ENCODE assay signal across 18 cellular contexts in the genomic region with DNA sequence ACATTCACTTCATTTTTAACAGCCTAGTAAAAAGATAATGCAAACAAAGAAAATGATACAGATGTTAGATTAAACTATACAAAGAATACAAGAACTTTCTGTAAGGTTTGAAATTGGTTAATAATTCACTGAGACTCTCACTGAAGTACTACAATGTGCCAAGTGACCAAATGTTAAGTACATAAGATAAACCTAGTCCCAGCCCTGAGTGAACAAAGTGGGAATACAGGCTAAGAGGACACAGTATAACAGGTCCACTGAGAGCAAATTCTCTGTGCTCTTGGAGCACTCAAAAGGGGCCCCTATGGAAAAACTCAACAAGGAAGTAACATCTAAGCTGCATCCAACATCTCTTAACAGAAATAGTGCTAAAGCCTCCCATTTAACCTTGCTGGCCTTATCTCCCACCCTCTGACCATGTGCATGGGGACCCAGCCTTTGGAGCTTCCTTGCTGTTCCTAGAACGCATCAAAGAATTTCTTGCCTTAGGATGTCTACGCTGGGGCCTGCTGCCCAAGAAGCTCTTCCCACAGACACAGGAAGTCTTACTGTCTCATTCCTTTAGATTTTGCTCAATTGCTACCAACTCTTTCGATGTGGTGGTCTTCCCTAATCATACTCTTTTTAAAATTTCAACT.
DNase-seq lines count a peak whose midpoint lies in the region; FAIRE-seq and TF ChIP-seq lines count a peak whose summit lies in the region.
"Had no signal": no experiment of that assay in that cellular context is flagged by ENCODE, and none has a peak within 500 bp of the region (broad histone marks: within the 10 kb centered on the region; RNA-seq: fewer than 3 reads in every experiment).

No MANE protein-coding gene starts in this region.

- no peak for FAIRE-seq in GM12891 (lab: Jason Lieb, UNC)

- H3K27ac ChIP-seq in mucosa of rectum (ENCODE audit: low read depth in 2 of 2, low read length in 2 of 2): peak overlapping the region; percentile 72 to 80
- H3K27ac ChIP-seq: SJCRH30 had no signal

- peak overlapping the region in 1 of 2 donors; percentile 31 for H3K9ac ChIP-seq in mucosa of rectum (ENCODE audit: low read depth in 1 of 2, low read length in 2 of 2)

- in situ Hi-C loops in ACHN (cut with HindIII; ENCODE audit: low pct_ligation_motif_present, low pct_unique_long_range_greater_than_20kb, low sequenced_read_pairs): no loop called here

- H3K27me3 ChIP-seq in mucosa of rectum (ENCODE audit: control insufficient read depth in 2 of 2, insufficient read depth in 2 of 2, low read length in 2 of 2): no peaks in the 10 kb centered on the region
- H3K27me3 ChIP-seq: SJCRH30 had no signal

- H3K4me1 ChIP-seq in mucosa of rectum (ENCODE audit: control insufficient read depth in 2 of 2, insufficient read depth in 2 of 2, low read length in 2 of 2): peaks cover 15 to 40% of the 10 kb centered on the region in 2 donors

- peaks cover 15 to 18% of the 10 kb centered on the region in 2 donors for H3K36me3 ChIP-seq in mucosa of rectum (ENCODE audit: control insufficient read depth in 2 of 2, insufficient read depth in 2 of 2, low read length in 2 of 2)

- no peaks in the 10 kb centered on the region for H3K9me3 ChIP-seq in mucosa of rectum (ENCODE audit: control insufficient read depth in 2 of 2, low read length in 2 of 2)
- H3K9me3 ChIP-seq: SJCRH30 had no signal

- H3K4me3 ChIP-seq in mucosa of rectum (ENCODE audit: low read length in 2 of 2): peak overlapping the region; percentile 5 to 38
- H3K4me3 ChIP-seq: SJCRH30 had no signal

- peak; percentile 29 for DNase-seq in ACHN
- peak; percentile 29 for DNase-seq in HuH-7 (ENCODE audit: low spot score)
- DNase-seq in glomerular visceral epithelial cell (ENCODE audit: extremely low spot score): peak; percentile 35
- no peak for DNase-seq in NCI-H524 treated with DMSO at 0.1 percent for 48 hours (lab: John Stamatoyannopoulos, UW)
- DNase-seq in NCI-H774 (lab: John Stamatoyannopoulos, UW): no peak
- no peak for DNase-seq in NAMALWA (ENCODE audit: low spot score)
- DNase-seq in GM12891 (ENCODE audit: insufficient read length, low spot score): no peak
- DNase-seq: activated CD4-positive, CD25-positive, alpha-beta regulatory T cell treated with anti-CD3 and anti-CD28 coated beads, Interleukin-2, amount 50 U/mL, for 72 hours; activated CD8-positive, alpha-beta memory T cell treated with anti-CD3 and anti-CD28 coated beads, Interleukin-2, amount 50 U/mL, for 48 hours; activated naive CD4-positive, alpha-beta T cell treated with anti-CD3 and anti-CD28 coated beads, Interleukin-2, amount 50 U/mL, for 16 hours; H7; hypothalamus; kidney glomerular epithelial cell; naive B cell; NCI-H446; SJCRH30; stimulated activated naive CD8-positive, alpha-beta T cell treated with anti-CD3 and anti-CD28 coated beads, Interleukin-15, amount 100 ng/mL, for 72 hours had no signal

- no peak for TF ChIP-seq POLR2A in GM12891 (IDR thresholded peaks at IDR 0.05; ENCODE audit: low read depth, low read length)

TF ChIP-seq in GM12891, 5 proteins besides CTCF, POLR2A, EP300 and RAD21:
- no peak for TF ChIP-seq SPI1 (IDR thresholded peaks at IDR 0.05; ENCODE audit: low read depth, low read length)
- TF ChIP-seq TAF1 (IDR thresholded peaks at IDR 0.05; ENCODE audit: low read depth, low read length): no peak

Comparison
In these comparisons a context has a peak if more than half of its experiments do, and no peak if none do; other contexts are left out.
1. DNase-seq: peak in ACHN (single experiment), HuH-7 (single experiment) and glomerular visceral epithelial cell (single experiment); none in NCI-H524 treated with DMSO at 0.1 percent for 48 hours (single experiment), NCI-H774 (single experiment), NAMALWA (single experiment) and GM12891 (single experiment).